In genomic region chr5:72509401-72509800, GRCh38 we compare ENCODE assay signal across 15 cellular contexts. TPM values are rescaled to one million over a fixed set of nuclear protein-coding genes. Genes with fewer than 3 reads are reported as not detected.
A peak's percentile ranks its signal among the peaks of the same experiment; 100 is the strongest.
DNase-seq lines count a peak whose midpoint lies in the region; ATAC-seq and TF ChIP-seq lines count a peak whose summit lies in the region.
"Had no signal": no experiment of that assay in that cellular context is flagged by ENCODE, and none has a peak within 500 bp of the region (broad histone marks: within the 10 kb centered on the region; RNA-seq: fewer than 3 reads in every experiment).

No MANE protein-coding gene starts in this region.

- H3K4me3 Mint-ChIP-seq in activated T-cell treated with anti-CD3 and anti-CD28 coated beads, Interleukin-2, amount 50 U/mL, for 4 hours: no peak overlapping the region
- H3K4me3 Mint-ChIP-seq in T-helper 2 cell treated with Interferon-gamma antibody and Interleukin-4, amounts not matched to agents 5 μg/mL and 100 μg/mL, for 36 hours: no peak overlapping the region

- peak in 1 of 2 donors; percentile 16 for TF ChIP-seq POLR2A in gastrocnemius medialis (IDR thresholded peaks at IDR 0.05)

- no peaks in the 10 kb centered on the region for H3K9me3 ChIP-seq in right cardiac atrium (ENCODE audit: control insufficient read depth, low read length)
- no peaks in the 10 kb centered on the region for H3K9me3 ChIP-seq in gastrocnemius medialis
- H3K9me3 ChIP-seq: SK-N-SH had no signal

- WGBS in right cardiac atrium: 35% methylated on average over 7 of the region's 7 CpGs

- no peaks in the 10 kb centered on the region for H3K36me3 ChIP-seq in gastrocnemius medialis
- H3K36me3 ChIP-seq: WERI-Rb-1 had no signal

- H3K27me3 ChIP-seq in right cardiac atrium (ENCODE audit: control insufficient read depth, insufficient read depth) (no peaks in the 10 kb centered on the region), gastrocnemius medialis (no peaks in the 10 kb centered on the region)

- no peaks in the 10 kb centered on the region for H3K36me3 Mint-ChIP-seq in activated T-cell treated with anti-CD3 and anti-CD28 coated beads, Interleukin-2, amount 50 U/mL, for 4 hours (ENCODE audit: insufficient read depth)
- no peaks in the 10 kb centered on the region for H3K36me3 Mint-ChIP-seq in T-helper 2 cell treated with Interferon-gamma antibody and Interleukin-4, amounts not matched to agents 5 μg/mL and 100 μg/mL, for 36 hours (ENCODE audit: low read depth)
- H3K36me3 Mint-ChIP-seq: activated naive CD4-positive, alpha-beta T cell treated with anti-CD3 and anti-CD28 coated beads, Interleukin-2, amount 50 U/mL, for 72 hours had no signal

- peaks cover 18% of the 10 kb centered on the region for H3K4me1 ChIP-seq in right cardiac atrium (ENCODE audit: control insufficient read depth, insufficient read depth, low read length)
- peaks cover 48 to 72% of the 10 kb centered on the region in 2 donors for H3K4me1 ChIP-seq in gastrocnemius medialis

- H3K27ac ChIP-seq in right cardiac atrium (ENCODE audit: low read length) (peak overlapping the region; percentile 84), gastrocnemius medialis (peak overlapping the region; percentile 67 to 82 (median 76))
- H3K27ac ChIP-seq: parathyroid adenoma, WERI-Rb-1 had no signal

- no peaks in the 10 kb centered on the region for H3K9me3 Mint-ChIP-seq in activated T-cell treated with anti-CD3 and anti-CD28 coated beads, Interleukin-2, amount 50 U/mL, for 4 hours
- no peaks in the 10 kb centered on the region for H3K9me3 Mint-ChIP-seq in T-helper 2 cell treated with Interferon-gamma antibody and Interleukin-4, amounts not matched to agents 5 μg/mL and 100 μg/mL, for 36 hours
- H3K9me3 Mint-ChIP-seq: activated naive CD4-positive, alpha-beta T cell treated with anti-CD3 and anti-CD28 coated beads, Interleukin-2, amount 50 U/mL, for 72 hours had no signal

- intact Hi-C loops in right cardiac atrium (cut with DNase I) (loop anchor here in 1 of 4 donors (10.0 kb wide), 1 partner anchor 55 kb away; no protein-coding TSS in a partner anchor), gastrocnemius medialis (cut with DNase I; ENCODE audit: low total_unique reads) (loop anchor here (5.0 kb wide), 2 partner anchors 117 to 132 kb away; no protein-coding TSS in a partner anchor)

- DNase-seq in AG10803 (ENCODE audit: low read depth): peak; percentile 26
- peak; percentile 70 for DNase-seq in cerebellar cortex (ENCODE audit: low spot score)
- peak; percentile 84 to 89 (median 89) for DNase-seq in right cardiac atrium
- DNase-seq in gastrocnemius medialis: peak; percentile 49 to 76
- DNase-seq in activated T-cell treated with anti-CD3 and anti-CD28 coated beads, Interleukin-2, amount 50 U/mL, for 4 hours: no peak
- DNase-seq in T-helper 2 cell treated with Interferon-gamma antibody and Interleukin-4, amounts not matched to agents 5 μg/mL and 100 μg/mL, for 36 hours (ENCODE audit: low spot score): no peak
- no peak for DNase-seq in NCI-H510A (lab: John Stamatoyannopoulos, UW)
- no peak for DNase-seq in SHP77 treated with DMSO at 0.1 percent for 48 hours (lab: John Stamatoyannopoulos, UW)
- DNase-seq: SK-N-SH; stimulated activated CD4-positive, alpha-beta T cell treated with anti-CD3 and anti-CD28 coated beads, Interleukin-4, amount 100 ng/mL, for 1 hour; WERI-Rb-1 had no signal

- H3K27me3 Mint-ChIP-seq in activated T-cell treated with anti-CD3 and anti-CD28 coated beads, Interleukin-2, amount 50 U/mL, for 4 hours (ENCODE audit: low read depth): peaks cover 16% of the 10 kb centered on the region
- peaks cover 8% of the 10 kb centered on the region for H3K27me3 Mint-ChIP-seq in T-helper 2 cell treated with Interferon-gamma antibody and Interleukin-4, amounts not matched to agents 5 μg/mL and 100 μg/mL, for 36 hours (ENCODE audit: low read depth)

- no peak overlapping the region for H3K4me3 ChIP-seq in AG10803 (ENCODE audit: low read length)
- no peak overlapping the region for H3K4me3 ChIP-seq in right cardiac atrium (ENCODE audit: low read length)
- H3K4me3 ChIP-seq in gastrocnemius medialis: no peak overlapping the region

- ATAC-seq in right cardiac atrium (peak; percentile 86 to 91), gastrocnemius medialis (peak; percentile 57 to 70)
- no peak for ATAC-seq in activated T-cell treated with anti-CD3 and anti-CD28 coated beads, Interleukin-2, amount 50 U/mL, for 4 hours
- ATAC-seq: activated naive CD4-positive, alpha-beta T cell treated with anti-CD3 and anti-CD28 coated beads, Interleukin-2, amount 50 U/mL, for 72 hours; esophagus mucosa had no signal

- H3K4me1 Mint-ChIP-seq in activated T-cell treated with anti-CD3 and anti-CD28 coated beads, Interleukin-2, amount 50 U/mL, for 4 hours (ENCODE audit: low read depth): no peaks in the 10 kb centered on the region
- peaks cover 5% of the 10 kb centered on the region for H3K4me1 Mint-ChIP-seq in T-helper 2 cell treated with Interferon-gamma antibody and Interleukin-4, amounts not matched to agents 5 μg/mL and 100 μg/mL, for 36 hours (ENCODE audit: low read depth)

- H3K27ac Mint-ChIP-seq in T-helper 2 cell treated with Interferon-gamma antibody and Interleukin-4, amounts not matched to agents 5 μg/mL and 100 μg/mL, for 36 hours: no peak overlapping the region
- H3K27ac Mint-ChIP-seq: activated naive CD4-positive, alpha-beta T cell treated with anti-CD3 and anti-CD28 coated beads, Interleukin-2, amount 50 U/mL, for 72 hours had no signal

- no peak for TF ChIP-seq CTCF in AG10803 (conservative IDR thresholded peaks at IDR 0.05; ENCODE audit: low read length)
- no peak for TF ChIP-seq CTCF in gastrocnemius medialis (IDR thresholded peaks at IDR 0.05 in 4 of 5, conservative IDR thresholded peaks at IDR 0.05 in 1 of 5)

- in situ Hi-C loops in gastrocnemius medialis (cut with MboI; ENCODE audit: low sequenced_read_pairs in 4 of 4): no loop called here

RNA-seq across cellular contexts. Expression of gene ZNF366, which starts 2.2 kb away (rescaled TPM):
- total RNA-seq in right cardiac atrium: 1 to 10 TPM; 4.5 to 8.1 (median 6.1) TPM
- 2.5 TPM for polyA plus RNA-seq in right cardiac atrium
- 1 to 10 TPM; 2.0 to 5.8 (median 3.0) TPM for total RNA-seq in gastrocnemius medialis
- not detected for total RNA-seq in activated T-cell treated with anti-CD3 and anti-CD28 coated beads, Interleukin-2, amount 50 U/mL, for 4 hours
- total RNA-seq: A172; activated naive CD4-positive, alpha-beta T cell treated with anti-CD3 and anti-CD28 coated beads, Interleukin-2, amount 50 U/mL, for 72 hours had no signal
- polyA plus RNA-seq: SK-N-SH had no signal

Comparison
In these comparisons a context has a peak if more than half of its experiments do, and no peak if none do; other contexts are left out.
1. DNase-seq: peak in AG10803 (single experiment), cerebellar cortex (single experiment), right cardiac atrium (3 of 3) and gastrocnemius medialis (2 of 2); none in activated T-cell treated with anti-CD3 and anti-CD28 coated beads, Interleukin-2, amount 50 U/mL, for 4 hours (single experiment), T-helper 2 cell treated with Interferon-gamma antibody and Interleukin-4, amounts not matched to agents 5 μg/mL and 100 μg/mL, for 36 hours (single experiment), NCI-H510A (single experiment) and SHP77 treated with DMSO at 0.1 percent for 48 hours (single experiment).
2. ATAC-seq: peak in right cardiac atrium (2 of 2) and gastrocnemius medialis (2 of 2); none in activated T-cell treated with anti-CD3 and anti-CD28 coated beads, Interleukin-2, amount 50 U/mL, for 4 hours (0 of 2).